2 cellular contexts compared by ENCODE assay signal in genomic region chr17:45016237-45016636, GRCh38.
TF ChIP-seq lines count a peak whose summit lies in the region.

No MANE protein-coding gene starts in this region.

TF ChIP-seq in HEK293T, 16 proteins besides CTCF, POLR2A, EP300 and RAD21:
- TF ChIP-seq ELF4 (IDR thresholded peaks at IDR 0.05), result no peak
- TF ChIP-seq PKNOX1 (IDR thresholded peaks at IDR 0.05), result 0 out of 2 replicates have a peak, but pooled peaks have one; percentile 14
TF ChIP-seq in HEK293T: peak in this region for 1.

TF ChIP-seq in HepG2, 621 proteins besides CTCF, POLR2A, EP300 and RAD21:
- TF ChIP-seq MAFG (CRISPR knock-in tag; IDR thresholded peaks at IDR 0.05), result no peak
- no peak for TF ChIP-seq ZNF891 (CRISPR knock-in tag; IDR thresholded peaks at IDR 0.05)
- TF ChIP-seq SNAPC4 (CRISPR knock-in tag; IDR thresholded peaks at IDR 0.05), result no peak
- peak; percentile 73 for TF ChIP-seq ZFP91 (CRISPR knock-in tag; IDR thresholded peaks at IDR 0.05; ENCODE audit: borderline replicate concordance)
- no peak for TF ChIP-seq CEBPZ (IDR thresholded peaks at IDR 0.05; ENCODE audit: low read length)
